Comparison of ENCODE assay signal across 15 cellular contexts in genomic region chr2:30301551-30301950, GRCh38.
DNase-seq lines count a peak whose midpoint lies in the region; ATAC-seq and TF ChIP-seq lines count a peak whose summit lies in the region.
"Had no signal": no experiment of that assay in that cellular context is flagged by ENCODE, and none has a peak within 500 bp of the region (broad histone marks: within the 10 kb centered on the region; RNA-seq: fewer than 3 reads in every experiment).

No MANE protein-coding gene starts in this region.

- H3K9ac ChIP-seq in adipocyte (ENCODE audit: low read length) (peak overlapping the region; percentile 25), stomach smooth muscle (ENCODE audit: low read length in 2 of 2) (peak overlapping the region in 1 of 2 donors; percentile 36)

- peaks cover 1% of the 10 kb centered on the region for H3K27me3 Mint-ChIP-seq in HFFc6 (ENCODE audit: insufficient read depth)
- no peaks in the 10 kb centered on the region for H3K27me3 Mint-ChIP-seq in chondrocyte (ENCODE audit: low read depth)

- H3K9me3 ChIP-seq in adipocyte (ENCODE audit: control insufficient read depth, low read length) = no peaks in the 10 kb centered on the region
- no peaks in the 10 kb centered on the region for H3K9me3 ChIP-seq in stomach smooth muscle (ENCODE audit: control insufficient read depth in 2 of 2, low read length in 2 of 2)
- no peaks in the 10 kb centered on the region for H3K9me3 ChIP-seq in prostate gland
- H3K9me3 ChIP-seq: vagina had no signal

- no peak for TF ChIP-seq CTCF in HFFc6 (IDR thresholded peaks at IDR 0.05)
- TF ChIP-seq CTCF in chondrocyte (IDR thresholded peaks at IDR 0.05) = no peak
- no peak for TF ChIP-seq CTCF in prostate gland (IDR thresholded peaks at IDR 0.05)

- H3K4me1 ChIP-seq in adipocyte (ENCODE audit: control insufficient read depth, insufficient read depth, low read length) (peaks cover 31% of the 10 kb centered on the region), stomach smooth muscle (ENCODE audit: control insufficient read depth, insufficient read depth, low read length) (peaks cover 28% of the 10 kb centered on the region), prostate gland (replicated peaks) (no peaks in the 10 kb centered on the region)

- no peak for DNase-seq in HFFc6
- DNase-seq in adipocyte (ENCODE audit: low read depth) = no peak
- DNase-seq in kidney tubule cell (ENCODE audit: low spot score) = peak; percentile 26
- no peak for DNase-seq in chondrocyte (ENCODE audit: low spot score)
- DNase-seq in prostate gland (ENCODE audit: low spot score) = no peak
- DNase-seq: activated CD4-positive, CD25-positive, alpha-beta regulatory T cell; KG1; NCI-H1417; stimulated activated CD4-positive, alpha-beta T cell treated with anti-CD3 and anti-CD28 coated beads, Interleukin-1b, Interleukin-23, amount 100 ng/mL, for 48 hours; SW 1271 had no signal

- peaks cover 4% of the 10 kb centered on the region; the same call in 1 of the 2 replicates for H3K36me3 Mint-ChIP-seq in HFFc6 (ENCODE audit: low read depth)
- H3K36me3 Mint-ChIP-seq in chondrocyte (ENCODE audit: low read depth) = peaks cover 5% of the 10 kb centered on the region

- H3K4me1 Mint-ChIP-seq in HFFc6 (ENCODE audit: low read depth) (peaks cover 57% of the 10 kb centered on the region), chondrocyte (ENCODE audit: low read depth) (peaks cover 48% of the 10 kb centered on the region)

- 92% methylated on average over 7 of the region's 7 CpGs for WGBS in prostate gland

- intact Hi-C loops in prostate gland (cut with DNase I) = loop anchor here (5.0 kb wide), 1 partner anchor 61 kb away; no protein-coding TSS in a partner anchor

- H3K27ac ChIP-seq in stomach smooth muscle (ENCODE audit: low read length) = peak overlapping the region; percentile 63
- H3K27ac ChIP-seq in prostate gland = no peak overlapping the region
- H3K27ac ChIP-seq: epithelial cell of prostate, vagina had no signal

- H3K27me3 ChIP-seq in adipocyte (replicated peaks; ENCODE audit: control insufficient read depth, insufficient read depth, low read length) = no peaks in the 10 kb centered on the region
- no peaks in the 10 kb centered on the region for H3K27me3 ChIP-seq in stomach smooth muscle (ENCODE audit: control insufficient read depth in 1 of 2, insufficient read depth in 2 of 2, low read length in 2 of 2)
- H3K27me3 ChIP-seq in prostate gland (replicated peaks; ENCODE audit: insufficient read depth) = no peaks in the 10 kb centered on the region
- H3K27me3 ChIP-seq: vagina had no signal

- H3K4me3 Mint-ChIP-seq in HFFc6 (no peak overlapping the region), chondrocyte (ENCODE audit: unreplicated experiment) (no peak overlapping the region)

- H3K27ac Mint-ChIP-seq in HFFc6 (peak overlapping the region; percentile 80; the same call in 1 of the 2 replicates), chondrocyte (ENCODE audit: unreplicated experiment) (no peak overlapping the region)
- H3K27ac Mint-ChIP-seq: progenitor cell of endocrine pancreas had no signal

- ATAC-seq in HG03039 (IDR thresholded peaks at IDR 0.05; ENCODE audit: unreplicated experiment) = no peak

- no peak for TF ChIP-seq POLR2A in prostate gland (IDR thresholded peaks at IDR 0.05)

- H3K9me3 Mint-ChIP-seq in HFFc6 (no peaks in the 10 kb centered on the region), chondrocyte (ENCODE audit: low read depth) (peaks cover 6% of the 10 kb centered on the region)

- no peak overlapping the region for H3K4me3 ChIP-seq in adipocyte (ENCODE audit: low read length)
- H3K4me3 ChIP-seq in stomach smooth muscle (ENCODE audit: low read length in 2 of 2) = no peak overlapping the region
- H3K4me3 ChIP-seq in prostate gland = no peak overlapping the region
- H3K4me3 ChIP-seq: vagina had no signal

- H3K36me3 ChIP-seq in adipocyte (ENCODE audit: control insufficient read depth, insufficient read depth, low read length, severe bottlenecking) (no peaks in the 10 kb centered on the region), stomach smooth muscle (ENCODE audit: control insufficient read depth in 2 of 2, insufficient read depth in 2 of 2, low read length in 2 of 2) (no peaks in the 10 kb centered on the region), prostate gland (no peaks in the 10 kb centered on the region)
- H3K36me3 ChIP-seq: vagina had no signal
